In genomic region chr3:128698211-128699011, GRCh38 we compare ENCODE assay signal across 8 cellular contexts. TPM values are rescaled to one million over a fixed set of nuclear protein-coding genes. Genes with fewer than 3 reads are reported as not detected.
DNase-seq lines count a peak whose midpoint lies in the region; ATAC-seq, FAIRE-seq and TF ChIP-seq lines count a peak whose summit lies in the region.

No MANE protein-coding gene starts in this region.

- H3K9ac ChIP-seq in endothelial cell of umbilical vein (replicated peaks; ENCODE audit: extremely low read depth, insufficient read depth, low read length) (peak overlapping the region; percentile 42), mesenchymal stem cell (ENCODE audit: low read length) (peak overlapping the region; percentile 74)

- peak overlapping the region; percentile 43 to 52 for H3K18ac ChIP-seq in mesenchymal stem cell (ENCODE audit: low read depth in 1 of 2, low read length in 2 of 2)

- H3K9me2 ChIP-seq in OCI-LY7 (ENCODE audit: insufficient read depth, low read length): no peaks in the 10 kb centered on the region

- peaks cover 2% of the 10 kb centered on the region for H3K79me1 ChIP-seq in mesenchymal stem cell (replicated peaks; ENCODE audit: low read length, poor library complexity, severe bottlenecking)

- no TSS peak for BruUV-seq in A673 (replicated peaks; lab: Mats Ljungman, UMichigan)
- no TSS peak for BruUV-seq in endothelial cell of umbilical vein (replicated peaks; lab: Mats Ljungman, UMichigan)
- no TSS peak for BruUV-seq in OCI-LY7 (replicated peaks; lab: Mats Ljungman, UMichigan)

- TF ChIP-seq POLR2A in endothelial cell of umbilical vein (IDR thresholded peaks at IDR 0.05; ENCODE audit: low read depth, low read length) (no peak), testis (IDR thresholded peaks at IDR 0.05) (no peak)

- peak; percentile 74 for ATAC-seq in activated CD8-positive, alpha-beta T cell treated with anti-CD3 and anti-CD28 coated beads for 36 hours

- no peaks in the 10 kb centered on the region for H3K9me3 Mint-ChIP-seq in activated CD8-positive, alpha-beta T cell treated with anti-CD3 and anti-CD28 coated beads for 36 hours

- CTCF ChIA-PET in A673 (lab: Charles Lee) (no interaction called here), endothelial cell of umbilical vein (lab: Charles Lee) (interaction anchor here (0.7 to 3.9 kb wide), 4 partner anchors 9 to 147 kb away, joined by 3 to 20 read pairs (median 4); no protein-coding TSS in a partner anchor), OCI-LY7 (lab: Charles Lee; ENCODE audit: unreplicated experiment) (no interaction called here)
- CTCF ChIA-PET in activated CD8-positive, alpha-beta T cell treated with anti-CD3 and anti-CD28 coated beads for 36 hours (lab: Charles Lee): interaction anchor here (1.1 to 1.9 kb wide), 2 partner anchors 18 to 97 kb away, joined by 3 to 8 read pairs; no protein-coding TSS in a partner anchor

- H3K36me3 ChIP-seq in A673 (ENCODE audit: insufficient read depth, low read length, poor library complexity, severe bottlenecking) (no peaks in the 10 kb centered on the region), H7 (replicated peaks; ENCODE audit: control insufficient read depth, insufficient read depth, low read length) (no peaks in the 10 kb centered on the region), endothelial cell of umbilical vein (ENCODE audit: control insufficient read depth in 2 of 2, extremely low read depth in 1 of 2, insufficient read depth in 2 of 2, low read length in 2 of 2) (no peaks in the 10 kb centered on the region), mesenchymal stem cell (ENCODE audit: control insufficient read depth in 1 of 2, insufficient read depth in 2 of 2, low read depth in 1 of 2, low read length in 2 of 2) (no peaks in the 10 kb centered on the region), testis (ENCODE audit: low read depth, missing control alignments) (no peaks in the 10 kb centered on the region), OCI-LY7 (ENCODE audit: insufficient read depth, low read length) (no peaks in the 10 kb centered on the region)

- FAIRE-seq in endothelial cell of umbilical vein (lab: Jason Lieb, UNC): peak; percentile 63

- no peak overlapping the region for H2BK12ac ChIP-seq in mesenchymal stem cell (ENCODE audit: low read length in 2 of 2)

- H4K8ac ChIP-seq in mesenchymal stem cell (ENCODE audit: low read length): peak overlapping the region; percentile 94

- H2BK5ac ChIP-seq in mesenchymal stem cell (ENCODE audit: low read depth, low read length, poor library complexity, severe bottlenecking): no peak overlapping the region

- dilution Hi-C loops in endothelial cell of umbilical vein (cut with MboI; ENCODE audit: extremely low pct_ligation_motif_present, low sequenced_read_pairs): no loop called here

- H3K4me3 Mint-ChIP-seq in activated CD8-positive, alpha-beta T cell treated with anti-CD3 and anti-CD28 coated beads for 36 hours: peak overlapping the region; percentile 57

- H2BK15ac ChIP-seq in mesenchymal stem cell (ENCODE audit: low read depth, poor library complexity, severe bottlenecking): no peak overlapping the region

- H3K27ac Mint-ChIP-seq in activated CD8-positive, alpha-beta T cell treated with anti-CD3 and anti-CD28 coated beads for 36 hours: no peak overlapping the region

- TF ChIP-seq CTCF in A673 (conservative IDR thresholded peaks at IDR 0.05; ENCODE audit: low read depth, low read length) (no peak), endothelial cell of umbilical vein (IDR thresholded peaks at IDR 0.05; ENCODE audit: extremely low read depth in 1 of 2, insufficient read depth in 1 of 2, low read depth in 1 of 2, low read length in 2 of 2) (no peak), testis (IDR thresholded peaks at IDR 0.05) (no peak), OCI-LY7 (conservative IDR thresholded peaks at IDR 0.05; ENCODE audit: low read length) (no peak)
- TF ChIP-seq CTCF in activated CD8-positive, alpha-beta T cell treated with anti-CD3 and anti-CD28 coated beads for 36 hours (IDR thresholded peaks at IDR 0.05): no peak

- 16% methylated on average over 34 of the region's 53 CpGs for WGBS in mesenchymal stem cell
- WGBS in testis, 2 donors: 0 to 1% methylated on average over 26 to 48 of the region's 53 CpGs

- H3K4ac ChIP-seq in mesenchymal stem cell (ENCODE audit: low read depth in 1 of 2, low read length in 2 of 2): peak overlapping the region in 1 of 2 experiments; percentile 33

- no peaks in the 10 kb centered on the region for H3K27me3 Mint-ChIP-seq in activated CD8-positive, alpha-beta T cell treated with anti-CD3 and anti-CD28 coated beads for 36 hours

- H3K4me2 ChIP-seq in endothelial cell of umbilical vein (ENCODE audit: insufficient read depth, low read length) (peak overlapping the region; percentile 86), mesenchymal stem cell (ENCODE audit: low read length, poor library complexity, severe bottlenecking) (peak overlapping the region; percentile 92), OCI-LY7 (ENCODE audit: low read length) (no peak overlapping the region)

- DNase-seq in A673 (ENCODE audit: low spot score): peak; percentile 50
- DNase-seq in H7: peak; percentile 88
- DNase-seq in activated CD8-positive, alpha-beta T cell treated with anti-CD3 and anti-CD28 coated beads for 36 hours: peak; percentile 29
- DNase-seq in endothelial cell of umbilical vein (ENCODE audit: low read depth, low spot score): peak; percentile 23
- DNase-seq in mesenchymal stem cell: peak; percentile 37
- peak; percentile 58 for DNase-seq in testis
- no peak for DNase-seq in dedifferentiated amniotic fluid mesenchymal stem cell (ENCODE audit: extremely low spot score)
- DNase-seq in OCI-LY7 (ENCODE audit: low spot score): no peak

- H3K27ac ChIP-seq in A673 (ENCODE audit: low read depth, low read length, poor library complexity, severe bottlenecking) (no peak overlapping the region), endothelial cell of umbilical vein (ENCODE audit: insufficient read depth, low read depth, low read length) (no peak overlapping the region), mesenchymal stem cell (ENCODE audit: low read length, poor library complexity, severe bottlenecking) (no peak overlapping the region), testis (peak overlapping the region; percentile 76 to 77), OCI-LY7 (ENCODE audit: low read depth, low read length, poor library complexity, severe bottlenecking) (no peak overlapping the region)

- POLR2A ChIA-PET in A673 (lab: Charles Lee; ENCODE audit: low non-redundant PET): interaction anchor here (0.6 kb wide), 1 partner anchor 98 kb away, joined by 3 read pairs; no protein-coding TSS in a partner anchor
- POLR2A ChIA-PET in activated CD8-positive, alpha-beta T cell treated with anti-CD3 and anti-CD28 coated beads for 36 hours (lab: Charles Lee): interaction anchor here (0.9 to 1.3 kb wide), 2 partner anchors 17 to 27 kb away, joined by 3 to 6 read pairs; no protein-coding TSS in a partner anchor
- POLR2A ChIA-PET in endothelial cell of umbilical vein (lab: Charles Lee): interaction anchor here (1.0 kb wide), 1 partner anchor 18 kb away, joined by 4 read pairs; no protein-coding TSS in a partner anchor
- POLR2A ChIA-PET in OCI-LY7 (lab: Charles Lee): no interaction called here

- H3K36me3 Mint-ChIP-seq in activated CD8-positive, alpha-beta T cell treated with anti-CD3 and anti-CD28 coated beads for 36 hours (ENCODE audit: low read depth): no peaks in the 10 kb centered on the region

- no peak overlapping the region for H2AK5ac ChIP-seq in mesenchymal stem cell (ENCODE audit: low read length, severe bottlenecking)

- H3K79me2 ChIP-seq in endothelial cell of umbilical vein (ENCODE audit: control insufficient read depth, insufficient read depth, low read length) (no peaks in the 10 kb centered on the region), OCI-LY7 (ENCODE audit: insufficient read depth, low read depth, low read length) (no peaks in the 10 kb centered on the region)

- H3K4me1 ChIP-seq in A673 (ENCODE audit: insufficient read depth, low read length, poor library complexity, severe bottlenecking) (no peaks in the 10 kb centered on the region), endothelial cell of umbilical vein (ENCODE audit: control insufficient read depth, extremely low read depth, insufficient read depth, low read length) (no peaks in the 10 kb centered on the region), mesenchymal stem cell (ENCODE audit: control insufficient read depth, insufficient read depth, low read depth, low read length) (peaks cover 6% of the 10 kb centered on the region), testis (no peaks in the 10 kb centered on the region), OCI-LY7 (ENCODE audit: insufficient read depth, low read length, poor library complexity, severe bottlenecking) (peaks cover 14% of the 10 kb centered on the region)

- no peak overlapping the region for H3K23ac ChIP-seq in mesenchymal stem cell (ENCODE audit: low read length in 2 of 2)

- H4K20me1 ChIP-seq in endothelial cell of umbilical vein (replicated peaks; ENCODE audit: control insufficient read depth, extremely low read depth, insufficient read depth, low read length): no peaks in the 10 kb centered on the region
- H4K20me1 ChIP-seq in OCI-LY7 (ENCODE audit: insufficient read depth, low read length): no peaks in the 10 kb centered on the region

- no peaks in the 10 kb centered on the region for H3K9me3 ChIP-seq in A673 (ENCODE audit: low read depth, low read length, poor library complexity, severe bottlenecking)
- H3K9me3 ChIP-seq in endothelial cell of umbilical vein (replicated peaks; ENCODE audit: control insufficient read depth, insufficient read depth, low read length): no peaks in the 10 kb centered on the region
- no peaks in the 10 kb centered on the region for H3K9me3 ChIP-seq in mesenchymal stem cell (ENCODE audit: control insufficient read depth, low read length)
- H3K9me3 ChIP-seq in testis: no peaks in the 10 kb centered on the region
- H3K9me3 ChIP-seq in OCI-LY7 (ENCODE audit: low read length): no peaks in the 10 kb centered on the region

- H3K27me3 ChIP-seq in A673 (replicated peaks; ENCODE audit: insufficient read depth, low read depth, low read length, poor library complexity) (no peaks in the 10 kb centered on the region), H7 (ENCODE audit: control insufficient read depth, insufficient read depth, low read length) (peaks cover 6% of the 10 kb centered on the region), endothelial cell of umbilical vein (ENCODE audit: control insufficient read depth in 2 of 2, insufficient read depth in 2 of 2, low read length in 2 of 2) (peaks cover 0 to 3% of the 10 kb centered on the region in 2 experiments), mesenchymal stem cell (ENCODE audit: control insufficient read depth in 1 of 2, insufficient read depth in 1 of 2, low read length in 2 of 2) (peaks cover 4 to 8% of the 10 kb centered on the region in 2 experiments), testis (no peaks in the 10 kb centered on the region)

- peak overlapping the region; percentile 75 for H4K91ac ChIP-seq in mesenchymal stem cell (ENCODE audit: low read length)

- peaks cover 2% of the 10 kb centered on the region for H3K4me1 Mint-ChIP-seq in activated CD8-positive, alpha-beta T cell treated with anti-CD3 and anti-CD28 coated beads for 36 hours (ENCODE audit: low read depth)

- no peak overlapping the region for H2BK120ac ChIP-seq in mesenchymal stem cell (ENCODE audit: low read depth, low read length)

- H3K4me3 ChIP-seq in A673 (ENCODE audit: low read depth, low read length, poor library complexity, severe bottlenecking): peak overlapping the region; percentile 48
- peak overlapping the region; percentile 55 for H3K4me3 ChIP-seq in H7 (ENCODE audit: insufficient read depth, low read depth, low read length)
- H3K4me3 ChIP-seq in endothelial cell of umbilical vein (replicated peaks in 1 of 3; ENCODE audit: insufficient read depth in 1 of 3, low read depth in 1 of 3, low read length in 3 of 3): peak overlapping the region; percentile 38 to 54 (median 52)
- H3K4me3 ChIP-seq in mesenchymal stem cell (ENCODE audit: insufficient read depth in 1 of 2, low read depth in 1 of 2, low read length in 2 of 2): peak overlapping the region; percentile 42 to 77
- H3K4me3 ChIP-seq in testis: peak overlapping the region; percentile 67 to 75
- H3K4me3 ChIP-seq in OCI-LY7 (ENCODE audit: low read depth, low read length, poor library complexity, severe bottlenecking): no peak overlapping the region

- H3K14ac ChIP-seq in mesenchymal stem cell (ENCODE audit: low read length in 2 of 2): no peak overlapping the region

- no peaks in the 10 kb centered on the region for H3K9me1 ChIP-seq in endothelial cell of umbilical vein (replicated peaks; ENCODE audit: control insufficient read depth, extremely low read depth, insufficient read depth, low read length)

- intact Hi-C loops in A673 (cut with micrococcal nuclease; ENCODE audit: unreplicated experiment): no loop called here
- intact Hi-C loops in activated CD8-positive, alpha-beta T cell treated with anti-CD3 and anti-CD28 coated beads for 36 hours (cut with micrococcal nuclease): no loop called here
- intact Hi-C loops in endothelial cell of umbilical vein (cut with micrococcal nuclease): loop anchor here (2.0 kb wide), 1 partner anchor 26 kb away; no protein-coding TSS in a partner anchor
- intact Hi-C loops in testis (cut with DNase I; ENCODE audit: low total_unique reads): no loop called here
- intact Hi-C loops in OCI-LY7 (cut with micrococcal nuclease; ENCODE audit: unreplicated experiment): no loop called here

- H2AFZ ChIP-seq in endothelial cell of umbilical vein (ENCODE audit: low read depth, low read length) (peak overlapping the region; percentile 99), mesenchymal stem cell (ENCODE audit: low read depth, low read length) (peak overlapping the region; percentile 66), OCI-LY7 (ENCODE audit: low read length) (no peak overlapping the region)

RNA-seq across cellular contexts. Expression of gene RAB7A, which starts 27.6 kb away (rescaled TPM):
- total RNA-seq in A673 (2021) (245 and 258 TPM in 2 replicates), endothelial cell of umbilical vein (249 and 262 TPM in 2 replicates), testis (100 to 1,000 TPM; 148 to 150 TPM), OCI-LY7 (2022) (129 and 143 TPM in 2 replicates)
- total RNA-seq in H7 (2014; rRNA removed; shearing (Covaris generic)): 40.6 and 50.0 TPM in 2 replicates
- total RNA-seq in activated CD8-positive, alpha-beta T cell treated with anti-CD3 and anti-CD28 coated beads for 36 hours: 100 to 1,000 TPM; 304 to 322 TPM
- polyA plus RNA-seq in endothelial cell of umbilical vein (215 and 243 TPM in 2 replicates), testis (ENCODE audit: insufficient read depth, low read depth, low replicate concordance) (152 TPM)
- polyA plus RNA-seq in endothelial cell of umbilical vein (2011; cell fraction: cytosol; rRNA removed): 263 and 305 TPM in 2 replicates
- polyA plus RNA-seq in endothelial cell of umbilical vein (2011; cell fraction: nucleus; rRNA removed): 78.8 and 92.0 TPM in 2 replicates
- polyA plus RNA-seq in endothelial cell of umbilical vein (2012): 177 and 193 TPM in 2 replicates
- 183 and 239 TPM in 2 replicates for polyA minus RNA-seq in endothelial cell of umbilical vein
- polyA minus RNA-seq in endothelial cell of umbilical vein (2011; cell fraction: cytosol; rRNA and poly(A)+ RNA removed): 69.8 TPM
- polyA minus RNA-seq in endothelial cell of umbilical vein (2011; cell fraction: nucleus; rRNA and poly(A)+ RNA removed): 39.2 and 58.7 TPM in 2 replicates
- polyA plus RNA-seq in mesenchymal stem cell (2013, experiment 1 of 2): 457 TPM
- polyA plus RNA-seq in mesenchymal stem cell (2013, experiment 2 of 2): 434 TPM
- 24.5 and 30.1 TPM in 2 replicates for total RNA-seq in OCI-LY7 (2014; rRNA removed; shearing (Covaris generic))

RNA-seq across cellular contexts. Expression of gene RPN1, which starts 47.8 kb away (rescaled TPM):
- total RNA-seq in A673 (2021) (239 and 254 TPM in 2 replicates), endothelial cell of umbilical vein (244 and 250 TPM in 2 replicates), testis (100 to 1,000 TPM; 200 to 259 TPM), OCI-LY7 (2022) (115 and 123 TPM in 2 replicates)
- total RNA-seq in H7 (2014; rRNA removed; shearing (Covaris generic)): 294 and 339 TPM in 2 replicates
- 100 to 1,000 TPM; 133 TPM for total RNA-seq in activated CD8-positive, alpha-beta T cell treated with anti-CD3 and anti-CD28 coated beads for 36 hours
- polyA plus RNA-seq in endothelial cell of umbilical vein (251 and 266 TPM in 2 replicates), testis (ENCODE audit: insufficient read depth, low read depth, low replicate concordance) (266 TPM)
- 266 and 288 TPM in 2 replicates for polyA plus RNA-seq in endothelial cell of umbilical vein (2011; cell fraction: cytosol; rRNA removed)
- 163 and 181 TPM in 2 replicates for polyA plus RNA-seq in endothelial cell of umbilical vein (2011; cell fraction: nucleus; rRNA removed)
- 198 and 216 TPM in 2 replicates for polyA plus RNA-seq in endothelial cell of umbilical vein (2012)
- polyA minus RNA-seq in endothelial cell of umbilical vein: 510 and 528 TPM in 2 replicates
- 275 TPM for polyA minus RNA-seq in endothelial cell of umbilical vein (2011; cell fraction: cytosol; rRNA and poly(A)+ RNA removed)
- polyA minus RNA-seq in endothelial cell of umbilical vein (2011; cell fraction: nucleus; rRNA and poly(A)+ RNA removed): 128 and 181 TPM in 2 replicates
- polyA plus RNA-seq in mesenchymal stem cell (2013, experiment 1 of 2): 352 TPM
- 354 TPM for polyA plus RNA-seq in mesenchymal stem cell (2013, experiment 2 of 2)
- 148 and 149 TPM in 2 replicates for total RNA-seq in OCI-LY7 (2014; rRNA removed; shearing (Covaris generic))

Comparison
In these comparisons a context has a peak if more than half of its experiments do, and no peak if none do; other contexts are left out.
1. DNase-seq: peak in A673 (single experiment), H7 (single experiment), activated CD8-positive, alpha-beta T cell treated with anti-CD3 and anti-CD28 coated beads for 36 hours (single experiment), endothelial cell of umbilical vein (single experiment), mesenchymal stem cell (single experiment) and testis (single experiment); none in dedifferentiated amniotic fluid mesenchymal stem cell (single experiment) and OCI-LY7 (single experiment).
2. H3K27ac ChIP-seq: peak in testis (2 of 2); none in A673 (single experiment), endothelial cell of umbilical vein (single experiment), mesenchymal stem cell (single experiment) and OCI-LY7 (single experiment).
3. CTCF ChIA-PET loops: an anchor here in activated CD8-positive, alpha-beta T cell treated with anti-CD3 and anti-CD28 coated beads for 36 hours (1.1 to 1.9 kb wide) and endothelial cell of umbilical vein (0.7 to 3.9 kb wide); none called in A673 and OCI-LY7.